In the genomic region with DNA sequence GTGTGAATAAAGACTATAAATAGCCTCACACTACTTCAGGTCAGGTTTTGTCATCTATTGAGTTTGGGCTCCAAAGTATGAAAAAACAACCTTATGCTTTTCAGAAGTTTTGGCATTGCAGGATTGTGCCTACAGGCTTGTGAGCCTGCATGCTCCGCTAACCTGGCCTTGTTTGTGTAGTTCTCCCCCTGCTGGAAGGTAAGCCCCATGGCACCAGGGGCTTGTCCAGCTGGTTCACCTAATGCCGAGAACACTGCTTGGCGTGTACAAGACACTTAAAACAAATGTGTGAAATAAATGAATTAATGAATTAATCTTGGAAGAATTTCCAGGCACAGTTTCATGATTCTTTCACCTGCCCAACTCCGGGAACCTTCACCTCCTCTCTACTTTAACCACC, we compare ENCODE assay signal across 8 cellular contexts. TPM values are rescaled to one million over a fixed set of nuclear protein-coding genes. Genes with fewer than 3 reads are reported as not detected.
DNase-seq lines count a peak whose midpoint lies in the region; ATAC-seq and TF ChIP-seq lines count a peak whose summit lies in the region.

No MANE protein-coding gene starts in this region.

- no peaks in the 10 kb centered on the region for H3K9me3 ChIP-seq in heart right ventricle
- H3K9me3 ChIP-seq in gastrocnemius medialis = no peaks in the 10 kb centered on the region

- H3K27ac ChIP-seq in heart right ventricle = no peak overlapping the region
- no peak overlapping the region for H3K27ac ChIP-seq in gastrocnemius medialis

- DNase-seq in GM03348 (ENCODE audit: low spot score) (peak; percentile 55), HCEC 1CT (peak; percentile 53), MV-4-11 (lab: John Stamatoyannopoulos, UW) (peak; percentile 56), SKM-1 (lab: John Stamatoyannopoulos, UW; ENCODE audit: unreplicated experiment) (peak; percentile 15), heart right ventricle (peak; percentile 26 to 38), gastrocnemius medialis (peak in 1 of 2 donors; percentile 53), mesenteric fat pad (ENCODE audit: low spot score) (no peak)
- peak; percentile 61 for DNase-seq in activated naive CD4-positive, alpha-beta T cell treated with anti-CD3 and anti-CD28 coated beads, Interleukin-2, amount 50 U/mL, for 16 hours

- TF ChIP-seq CTCF in heart right ventricle (IDR thresholded peaks at IDR 0.05) (peak; percentile 29 to 88 (median 68)), gastrocnemius medialis (IDR thresholded peaks at IDR 0.05 in 4 of 5, conservative IDR thresholded peaks at IDR 0.05 in 1 of 5) (peak; percentile 6 to 83 (median 69))

- peaks cover 0 to 19% (median 0%) of the 10 kb centered on the region in 9 donors for H3K36me3 ChIP-seq in heart right ventricle
- H3K36me3 ChIP-seq in gastrocnemius medialis = peaks cover 0 to 3% of the 10 kb centered on the region in 2 donors

- in situ Hi-C loops in gastrocnemius medialis (cut with MboI; ENCODE audit: low sequenced_read_pairs in 4 of 4) = loop anchor here in 3 of 4 donors (5.0 to 25.0 kb wide), 2 partner anchors 124 kb away; no protein-coding TSS in a partner anchor

- intact Hi-C loops in heart right ventricle (cut with DNase I) = loop anchor here in 9 of 10 donors (2.0 to 10.0 kb wide), 7 partner anchors 119 to 211 kb away; partner anchors contain the start of genes IQSEC2 (in 4 of the 9) and KDM5C (in 1 of the 9)
- intact Hi-C loops in gastrocnemius medialis (cut with DNase I; ENCODE audit: low total_unique reads) = loop anchor here (2.0 to 5.0 kb wide), 2 partner anchors 123 to 364 kb away; no protein-coding TSS in a partner anchor

- H3K4me1 ChIP-seq in heart right ventricle = peaks cover 0 to 27% (median 10%) of the 10 kb centered on the region in 9 donors
- H3K4me1 ChIP-seq in gastrocnemius medialis = peaks cover 5 to 9% of the 10 kb centered on the region in 2 donors

- peak in 5 of 8 donors; percentile 47 to 66 (median 63) for ATAC-seq in heart right ventricle
- peak; percentile 39 to 40 for ATAC-seq in gastrocnemius medialis

- H3K4me3 ChIP-seq in heart right ventricle (no peak overlapping the region), gastrocnemius medialis (no peak overlapping the region)

- TF ChIP-seq POLR2A in gastrocnemius medialis (IDR thresholded peaks at IDR 0.05) = no peak

- 0 to 2% methylated on average over 4 of the region's 4 CpGs for WGBS in heart right ventricle, 2 donors

- H3K27me3 ChIP-seq in heart right ventricle (peaks cover 0 to 81% (median 0%) of the 10 kb centered on the region in 7 donors), gastrocnemius medialis (peaks cover 0 to 4% (median 0%) of the 10 kb centered on the region in 3 donors)

RNA-seq across cellular contexts. Expression of gene HSD17B10, which starts 1.8 kb away (rescaled TPM):
- total RNA-seq in heart right ventricle = 100 to 1,000 TPM in 5 of 10 donors, 10 to 100 TPM in 5; 43.9 to 126 (median 105) TPM
- polyA plus RNA-seq in heart right ventricle = 100 to 1,000 TPM in 1 of 2 donors, 10 to 100 TPM in 1; 64.7 to 212 TPM
- total RNA-seq in gastrocnemius medialis = 100 to 1,000 TPM in 1 of 4 donors, 10 to 100 TPM in 3; 62.2 to 106 (median 75.3) TPM
- 77.7 TPM for total RNA-seq in mesenteric fat pad

RNA-seq across cellular contexts. Expression of gene RIBC1, which starts 13.3 kb away (rescaled TPM):
- total RNA-seq in heart right ventricle = 1 to 10 TPM in 2 of 10 donors, under 1 TPM in 8; 0.28 to 1.6 (median 0.52) TPM
- polyA plus RNA-seq in heart right ventricle = under 1 TPM; 0.44 to 0.58 TPM
- total RNA-seq in gastrocnemius medialis = 1 to 10 TPM in 1 of 4 donors, under 1 TPM in 1, not detected in 2; 0.52 to 1.1 TPM
- total RNA-seq in mesenteric fat pad = 0.22 TPM

RNA-seq across cellular contexts. Expression of gene SMC1A, which starts 13.5 kb away (rescaled TPM):
- total RNA-seq in heart right ventricle (10 to 100 TPM; 27.4 to 55.1 (median 35.8) TPM), gastrocnemius medialis (10 to 100 TPM; 12.9 to 23.5 (median 17.1) TPM), mesenteric fat pad (50.6 TPM)
- 10 to 100 TPM in 1 of 2 donors, 1 to 10 TPM in 1; 9.5 to 22.4 TPM for polyA plus RNA-seq in heart right ventricle
